12 cellular contexts compared by ENCODE assay signal in genomic region chr9:134571946-134572914, GRCh38.
DNase-seq lines count a peak whose midpoint lies in the region; ATAC-seq and TF ChIP-seq lines count a peak whose summit lies in the region.
"Had no signal": no experiment of that assay in that cellular context is flagged by ENCODE, and none has a peak within 500 bp of the region (broad histone marks: within the 10 kb centered on the region; RNA-seq: fewer than 3 reads in every experiment).

No MANE protein-coding gene starts in this region.

- DNase-seq in left ventricle myocardium superior (peak; percentile 23), cardiac septum (ENCODE audit: low spot score) (no peak), mesenchymal stem cell (peak; percentile 30), vagina (ENCODE audit: extremely low spot score in 2 of 2) (peak; percentile 78 to 95), cortex of kidney (lab: John Stamatoyannopoulos, UW) (no peak), prostate gland (ENCODE audit: low spot score) (no peak), AG08395 (ENCODE audit: low spot score) (no peak)
- peak; percentile 49 for DNase-seq in activated CD8-positive, alpha-beta memory T cell treated with anti-CD3 and anti-CD28 coated beads, Interleukin-2, amount 50 U/mL, for 48 hours
- DNase-seq: activated CD4-positive, alpha-beta T cell treated with anti-CD3 and anti-CD28 coated beads, Interleukin-2, amount 50 U/mL, for 1 hour; hippocampal formation; MM.1S; NCI-H526 treated with DMSO at 0.1 percent for 48 hours had no signal

- intact Hi-C loops in left ventricle myocardium superior (cut with micrococcal nuclease) (no loop called here), cardiac septum (cut with DNase I) (no loop called here), vagina (cut with DNase I) (no loop called here), prostate gland (cut with DNase I) (no loop called here)

- 95% methylated on average over 11 of the region's 18 CpGs for WGBS in mesenchymal stem cell
- WGBS in prostate gland, result 94% methylated on average over 18 of the region's 18 CpGs

- no peaks in the 10 kb centered on the region for H3K79me1 ChIP-seq in mesenchymal stem cell (replicated peaks; ENCODE audit: low read length, poor library complexity, severe bottlenecking)

- H2AK5ac ChIP-seq in mesenchymal stem cell (ENCODE audit: low read length, severe bottlenecking), result no peak overlapping the region

- no peak overlapping the region for H3K9ac ChIP-seq in mesenchymal stem cell (ENCODE audit: low read length)

- H4K8ac ChIP-seq in mesenchymal stem cell (ENCODE audit: low read length), result no peak overlapping the region

- H3K18ac ChIP-seq in mesenchymal stem cell (ENCODE audit: low read depth in 1 of 2, low read length in 2 of 2), result peak overlapping the region in 1 of 2 experiments; percentile 6

- TF ChIP-seq POLR2A in vagina (IDR thresholded peaks at IDR 0.05), result no peak
- TF ChIP-seq POLR2A in prostate gland (IDR thresholded peaks at IDR 0.05), result no peak

- peaks cover 18% of the 10 kb centered on the region for H3K4me1 ChIP-seq in mesenchymal stem cell (ENCODE audit: control insufficient read depth, insufficient read depth, low read depth, low read length)
- H3K4me1 ChIP-seq in vagina, result no peaks in the 10 kb centered on the region
- H3K4me1 ChIP-seq in prostate gland (replicated peaks), result no peaks in the 10 kb centered on the region

- H3K4me2 ChIP-seq in mesenchymal stem cell (ENCODE audit: low read length, poor library complexity, severe bottlenecking), result no peak overlapping the region

- no peak for ATAC-seq in left ventricle myocardium superior

- H3K27me3 ChIP-seq in mesenchymal stem cell (ENCODE audit: control insufficient read depth in 1 of 2, insufficient read depth in 1 of 2, low read length in 2 of 2) (peaks cover 0 to 20% of the 10 kb centered on the region in 2 experiments), vagina (no peaks in the 10 kb centered on the region), prostate gland (replicated peaks; ENCODE audit: insufficient read depth) (no peaks in the 10 kb centered on the region)

- no peak overlapping the region for H2BK15ac ChIP-seq in mesenchymal stem cell (ENCODE audit: low read depth, poor library complexity, severe bottlenecking)

- H2BK12ac ChIP-seq in mesenchymal stem cell (ENCODE audit: low read length in 2 of 2), result peak overlapping the region; percentile 47 to 64

- H3K4me3 ChIP-seq in mesenchymal stem cell (ENCODE audit: insufficient read depth in 1 of 2, low read depth in 1 of 2, low read length in 2 of 2) (no peak overlapping the region), vagina (no peak overlapping the region), prostate gland (no peak overlapping the region)

- H3K9me3 ChIP-seq in mesenchymal stem cell (ENCODE audit: control insufficient read depth, low read length), result peaks cover 1% of the 10 kb centered on the region
- no peaks in the 10 kb centered on the region for H3K9me3 ChIP-seq in vagina
- H3K9me3 ChIP-seq in prostate gland, result no peaks in the 10 kb centered on the region

- H3K36me3 ChIP-seq in mesenchymal stem cell (ENCODE audit: control insufficient read depth in 1 of 2, insufficient read depth in 2 of 2, low read depth in 1 of 2, low read length in 2 of 2) (no peaks in the 10 kb centered on the region), vagina (no peaks in the 10 kb centered on the region), prostate gland (no peaks in the 10 kb centered on the region)

- H3K4ac ChIP-seq in mesenchymal stem cell (ENCODE audit: low read depth in 1 of 2, low read length in 2 of 2), result peak overlapping the region in 1 of 2 experiments; percentile 77

- no peak overlapping the region for H3K14ac ChIP-seq in mesenchymal stem cell (ENCODE audit: low read length in 2 of 2)

- peak overlapping the region; percentile 29 for H4K91ac ChIP-seq in mesenchymal stem cell (ENCODE audit: low read length)

- H3K27ac ChIP-seq in mesenchymal stem cell (ENCODE audit: low read length, poor library complexity, severe bottlenecking) (no peak overlapping the region), vagina (no peak overlapping the region), prostate gland (no peak overlapping the region)

- H2BK5ac ChIP-seq in mesenchymal stem cell (ENCODE audit: low read depth, low read length, poor library complexity, severe bottlenecking), result no peak overlapping the region

- no peak overlapping the region for H2BK120ac ChIP-seq in mesenchymal stem cell (ENCODE audit: low read depth, low read length)

- H2AFZ ChIP-seq in mesenchymal stem cell (ENCODE audit: low read depth, low read length), result no peak overlapping the region

- TF ChIP-seq CTCF in vagina (IDR thresholded peaks at IDR 0.05) (no peak), prostate gland (IDR thresholded peaks at IDR 0.05) (no peak)

- H3K23ac ChIP-seq in mesenchymal stem cell (ENCODE audit: low read length in 2 of 2), result no peak overlapping the region

Comparison
In these comparisons a context has a peak if more than half of its experiments do, and no peak if none do; other contexts are left out.
1. DNase-seq: peak in left ventricle myocardium superior (single experiment), activated CD8-positive, alpha-beta memory T cell treated with anti-CD3 and anti-CD28 coated beads, Interleukin-2, amount 50 U/mL, for 48 hours (single experiment), mesenchymal stem cell (single experiment) and vagina (2 of 2); none in cardiac septum (single experiment), cortex of kidney (single experiment), prostate gland (single experiment) and AG08395 (single experiment).